ENCODE assay signal across 20 cellular contexts in the genomic region with DNA sequence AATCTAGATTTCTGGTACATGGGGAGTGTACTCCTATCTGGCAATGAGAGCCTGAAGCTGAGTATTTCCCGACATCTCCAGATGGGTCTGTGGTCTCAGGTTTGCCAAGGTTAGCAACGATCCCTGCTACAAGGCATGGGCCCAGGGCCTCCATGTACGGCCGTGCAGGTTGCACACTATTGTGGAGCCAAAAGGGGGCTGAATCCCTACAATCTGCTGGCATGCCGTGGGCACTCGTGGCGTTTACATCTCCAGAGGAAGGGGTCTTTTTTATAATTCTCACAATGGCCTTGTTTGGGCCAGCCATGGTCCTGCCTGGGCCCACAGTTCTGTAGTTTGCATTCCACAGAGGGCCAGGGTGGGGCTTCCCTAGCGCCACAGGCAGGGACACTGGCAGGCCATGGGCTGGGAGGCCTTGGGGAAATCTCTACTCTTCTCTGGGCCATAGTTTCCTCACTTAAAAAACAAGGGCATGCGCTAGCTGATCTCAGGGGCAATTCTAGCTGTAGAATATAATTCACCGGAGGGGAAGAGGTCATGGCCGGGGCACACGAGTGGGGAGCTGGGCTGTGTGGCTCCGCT.
"Had no signal": no experiment of that assay in that cellular context is flagged by ENCODE, and none has a peak within 500 bp of the region (broad histone marks: within the 10 kb centered on the region; RNA-seq: fewer than 3 reads in every experiment).

No MANE protein-coding gene starts in this region.

- H3K9me3 Mint-ChIP-seq: activated T-cell treated with anti-CD3 and anti-CD28 coated beads, Interleukin-2, amount 50 U/mL, for 4 hours; central memory CD8-positive, alpha-beta T cell; immature natural killer cell; naive B cell; stimulated activated effector memory CD8-positive, alpha-beta T cell treated with anti-CD3 and anti-CD28 coated beads, Interleukin-12 subunit alpha, Interleukin-12 subunit beta, amount 100 ng/mL, for 72 hours had no signal

- H3K27ac ChIP-seq: foreskin keratinocyte, SK-N-MC, VCaP had no signal

- H3K36me3 Mint-ChIP-seq: activated CD8-positive, alpha-beta memory T cell treated with anti-CD3 and anti-CD28 coated beads, Interleukin-2, amount 10 ng/mL, durations not matched to agents 7 days and 5 days; activated naive CD8-positive, alpha-beta T cell; brain; naive B cell; stimulated activated effector memory CD8-positive, alpha-beta T cell treated with anti-CD3 and anti-CD28 coated beads, Interleukin-12 subunit alpha, Interleukin-12 subunit beta, amount 100 ng/mL, for 72 hours had no signal

- H3K27ac Mint-ChIP-seq: activated CD8-positive, alpha-beta memory T cell treated with anti-CD3 and anti-CD28 coated beads, Interleukin-2, amount 10 ng/mL, durations not matched to agents 7 days and 5 days; activated naive CD8-positive, alpha-beta T cell; immature natural killer cell; naive B cell; stimulated activated effector memory CD8-positive, alpha-beta T cell treated with anti-CD3 and anti-CD28 coated beads, Interleukin-12 subunit alpha, Interleukin-12 subunit beta, amount 100 ng/mL, for 72 hours had no signal

- H3K9me3 ChIP-seq: thoracic aorta, uterus had no signal

- H3K4me1 Mint-ChIP-seq: activated CD8-positive, alpha-beta memory T cell treated with anti-CD3 and anti-CD28 coated beads, Interleukin-2, amount 10 ng/mL, durations not matched to agents 7 days and 5 days; central memory CD8-positive, alpha-beta T cell; immature natural killer cell had no signal

- H3K36me3 ChIP-seq: thoracic aorta, uterus had no signal

- H3K4me3 ChIP-seq: lung, SK-N-MC, thoracic aorta, uterus had no signal

- H3K27me3 ChIP-seq: uterus had no signal

- DNase-seq: activated CD4-positive, alpha-beta T cell treated with anti-CD3 and anti-CD28 coated beads, Interleukin-2, amount 50 U/mL, for 48 hours; activated CD8-positive, alpha-beta memory T cell treated with anti-CD3 and anti-CD28 coated beads, Interleukin-2, amount 10 ng/mL, durations not matched to agents 7 days and 5 days; activated effector memory CD4-positive, alpha-beta T cell treated with anti-CD3 and anti-CD28 coated beads, Interleukin-2, amount 50 U/mL, for 16 hours; activated T-cell treated with anti-CD3 and anti-CD28 coated beads, Interleukin-2, amount 50 U/mL, for 4 hours; amygdala; effector memory CD4-positive, alpha-beta T cell; foreskin keratinocyte; immature natural killer cell; naive B cell; nucleus accumbens; T-helper 1 cell had no signal

- ATAC-seq: activated CD8-positive, alpha-beta memory T cell treated with anti-CD3 and anti-CD28 coated beads, Interleukin-2, amount 10 ng/mL, durations not matched to agents 7 days and 5 days; activated T-cell treated with anti-CD3 and anti-CD28 coated beads, Interleukin-2, amount 50 U/mL, for 4 hours; foreskin keratinocyte; stimulated activated effector memory CD8-positive, alpha-beta T cell treated with anti-CD3 and anti-CD28 coated beads, Interleukin-12 subunit alpha, Interleukin-12 subunit beta, amount 100 ng/mL, for 72 hours had no signal

- H3K4me1 ChIP-seq: foreskin keratinocyte had no signal

- H3K27me3 Mint-ChIP-seq: activated CD8-positive, alpha-beta memory T cell treated with anti-CD3 and anti-CD28 coated beads, Interleukin-2, amount 10 ng/mL, durations not matched to agents 7 days and 5 days; activated naive CD8-positive, alpha-beta T cell; central memory CD8-positive, alpha-beta T cell had no signal

- H3K4me3 Mint-ChIP-seq: activated CD8-positive, alpha-beta memory T cell treated with anti-CD3 and anti-CD28 coated beads, Interleukin-2, amount 10 ng/mL, durations not matched to agents 7 days and 5 days; activated naive CD8-positive, alpha-beta T cell; activated T-cell treated with anti-CD3 and anti-CD28 coated beads, Interleukin-2, amount 50 U/mL, for 4 hours; central memory CD8-positive, alpha-beta T cell; immature natural killer cell; naive B cell; stimulated activated effector memory CD8-positive, alpha-beta T cell treated with anti-CD3 and anti-CD28 coated beads, Interleukin-12 subunit alpha, Interleukin-12 subunit beta, amount 100 ng/mL, for 72 hours had no signal
